ENCODE assay signal across 11 cellular contexts in genomic region chr5:124438390-124439380, GRCh38.
DNase-seq lines count a peak whose midpoint lies in the region; ATAC-seq, FAIRE-seq and TF ChIP-seq lines count a peak whose summit lies in the region.
"Had no signal": no experiment of that assay in that cellular context is flagged by ENCODE, and none has a peak within 500 bp of the region (broad histone marks: within the 10 kb centered on the region; RNA-seq: fewer than 3 reads in every experiment).

No MANE protein-coding gene starts in this region.

- H3K4me2 ChIP-seq in OCI-LY3 (ENCODE audit: low read length): peak overlapping the region; percentile 44

- peak overlapping the region; percentile 4; the same call in 1 of the 2 replicates for H2AFZ ChIP-seq in OCI-LY3 (ENCODE audit: low read depth, low read length)

- DNase-seq in NCI-H524 treated with DMSO at 0.1 percent for 48 hours (lab: John Stamatoyannopoulos, UW) (peak; percentile 95), NCI-H524 (lab: John Stamatoyannopoulos, UW) (no peak), hypothalamus (lab: John Stamatoyannopoulos, UW) (peak in 35 of 51 donors; percentile 4 to 80 (median 41)), retina (peak; percentile 70), RCC 7860 (ENCODE audit: low spot score) (no peak), GM13976 (ENCODE audit: low spot score) (no peak)
- DNase-seq: RPMI8226 had no signal

- peak overlapping the region; percentile 55 for H3K27ac ChIP-seq in OCI-LY3 (ENCODE audit: low read length)

- H3K79me2 ChIP-seq in OCI-LY3 (ENCODE audit: low read length): no peaks in the 10 kb centered on the region

- in situ Hi-C loops in GM13976 (cut with MboI; ENCODE audit: low sequenced_read_pairs, unreplicated experiment): no loop called here

- no peaks in the 10 kb centered on the region for H3K27me3 ChIP-seq in OCI-LY3 (ENCODE audit: low read depth, low read length)

- no peaks in the 10 kb centered on the region for H3K36me3 ChIP-seq in OCI-LY3 (replicated peaks; ENCODE audit: low read depth, low read length)

- no peaks in the 10 kb centered on the region; the same call in 1 of the 2 replicates for H3K9me3 ChIP-seq in OCI-LY3 (ENCODE audit: insufficient read depth, low read length)

- TF ChIP-seq CTCF in OCI-LY3 (IDR thresholded peaks at IDR 0.05; ENCODE audit: low read depth, low read length) (no peak), GM13976 (IDR thresholded peaks at IDR 0.05; ENCODE audit: borderline replicate concordance, control extremely low read depth, extremely low read depth, insufficient read depth, missing control alignments) (no peak)

- peak overlapping the region; percentile 35; the same call in 1 of the 2 replicates for H3K9ac ChIP-seq in OCI-LY3 (ENCODE audit: low read length)

- FAIRE-seq in RCC 7860 (lab: Jason Lieb, UNC): no peak
- FAIRE-seq: frontal cortex, H54 had no signal

- H3K4me1 ChIP-seq in OCI-LY3 (ENCODE audit: low read length): peaks cover 34% of the 10 kb centered on the region

- ATAC-seq in GM21367 (IDR thresholded peaks at IDR 0.05; ENCODE audit: unreplicated experiment): no peak

- no peaks in the 10 kb centered on the region for H4K20me1 ChIP-seq in OCI-LY3 (ENCODE audit: insufficient read depth, low read length)

- H3K4me3 ChIP-seq in OCI-LY3 (ENCODE audit: low read length): peak overlapping the region; percentile 17

Comparison
In these comparisons a context has a peak if more than half of its experiments do, and no peak if none do; other contexts are left out.
1. DNase-seq: peak in NCI-H524 treated with DMSO at 0.1 percent for 48 hours (single experiment), hypothalamus (35 of 51) and retina (single experiment); none in NCI-H524 (0 of 2), RCC 7860 (single experiment) and GM13976 (single experiment).